ENCODE assay signal across 9 cellular contexts in genomic region chr10:113959383-113959760, GRCh38.
DNase-seq lines count a peak whose midpoint lies in the region; ATAC-seq and TF ChIP-seq lines count a peak whose summit lies in the region.
"Had no signal": no experiment of that assay in that cellular context is flagged by ENCODE, and none has a peak within 500 bp of the region (broad histone marks: within the 10 kb centered on the region; RNA-seq: fewer than 3 reads in every experiment).

No MANE protein-coding gene starts in this region.

- H3K4me1 ChIP-seq in Loucy (ENCODE audit: insufficient read depth, low read length, poor library complexity, severe bottlenecking) (peaks cover 69% of the 10 kb centered on the region), liver (ENCODE audit: control insufficient read depth in 4 of 4, insufficient read depth in 4 of 4, low read length in 3 of 4) (peaks cover 5 to 29% (median 13%) of the 10 kb centered on the region in 4 donors)

- H3K79me2 ChIP-seq in Loucy (ENCODE audit: insufficient read depth, low read length): peaks cover 9% of the 10 kb centered on the region; the same call in 1 of the 2 replicates

- H3K36me3 ChIP-seq in Loucy (ENCODE audit: insufficient read depth, low read length) (no peaks in the 10 kb centered on the region), liver (ENCODE audit: control insufficient read depth in 4 of 4, insufficient read depth in 3 of 4, low read depth in 1 of 4, low read length in 3 of 4) (no peaks in the 10 kb centered on the region)

- H3F3A ChIP-seq in Loucy (ENCODE audit: low read depth): peaks cover 11% of the 10 kb centered on the region

- H3K9ac ChIP-seq in Loucy (ENCODE audit: low read depth, low read length, poor library complexity, severe bottlenecking): peak overlapping the region; percentile 86
- no peak overlapping the region for H3K9ac ChIP-seq in liver (ENCODE audit: low read depth in 1 of 2, low read length in 2 of 2)

- no peak for TF ChIP-seq RAD21 in liver (IDR thresholded peaks at IDR 0.05)

- no peak for TF ChIP-seq CTCF in Loucy (conservative IDR thresholded peaks at IDR 0.05; ENCODE audit: low read length)
- no peak for TF ChIP-seq CTCF in liver (IDR thresholded peaks at IDR 0.05; ENCODE audit: low read depth, low read length, missing input control)

- peak overlapping the region; percentile 91 for H3K4me2 ChIP-seq in Loucy (ENCODE audit: low read depth, low read length, poor library complexity, severe bottlenecking)

- H2AFZ ChIP-seq in Loucy (ENCODE audit: low read length): no peak overlapping the region

- H3K27me3 ChIP-seq in Loucy (ENCODE audit: insufficient read depth, low read length, poor library complexity, severe bottlenecking) (no peaks in the 10 kb centered on the region), liver (ENCODE audit: control insufficient read depth in 4 of 4, insufficient read depth in 4 of 4, low read length in 3 of 4) (no peaks in the 10 kb centered on the region)

- no peaks in the 10 kb centered on the region for H3K9me2 ChIP-seq in Loucy (replicated peaks; ENCODE audit: low read depth, low read length)

- DNase-seq in DMS53 (lab: John Stamatoyannopoulos, UW): peak; percentile 98
- DNase-seq in AML-193 (lab: John Stamatoyannopoulos, UW): no peak
- DNase-seq in OCI-M1 (lab: John Stamatoyannopoulos, UW): no peak
- DNase-seq in GOT3 (lab: John Stamatoyannopoulos, UW): no peak
- DNase-seq: naive B cell had no signal

- H3K9me3 ChIP-seq in Loucy (ENCODE audit: insufficient read depth, low read depth, low read length) (no peaks in the 10 kb centered on the region), liver (ENCODE audit: control insufficient read depth in 4 of 4, low read length in 3 of 4) (no peaks in the 10 kb centered on the region)

- peak overlapping the region; percentile 79 to 82 for H3K27ac ChIP-seq in liver (ENCODE audit: low read depth in 1 of 2, low read length in 2 of 2)

- H3K4me3 ChIP-seq in Loucy (ENCODE audit: low read length, poor library complexity, severe bottlenecking): peak overlapping the region; percentile 70
- H3K4me3 ChIP-seq in liver (ENCODE audit: low read depth in 1 of 3, low read length in 3 of 3): no peak overlapping the region

- ATAC-seq in GM21447 (IDR thresholded peaks at IDR 0.05; ENCODE audit: unreplicated experiment): peak; percentile 55
- ATAC-seq in activated CD4-positive, CD25-positive, alpha-beta regulatory T cell treated with anti-CD3 and anti-CD28 coated beads, Interleukin-2, amount 50 U/mL, for 24 hours: no peak

- 82% methylated on average over 6 of the region's 6 CpGs for WGBS in liver

- no peaks in the 10 kb centered on the region for H4K20me1 ChIP-seq in Loucy (ENCODE audit: insufficient read depth, low read length, poor library complexity, severe bottlenecking)

TF ChIP-seq in liver, 16 proteins besides CTCF, POLR2A, EP300 and RAD21:
- TF ChIP-seq RXRA (IDR thresholded peaks at IDR 0.05) (peak in 1 of 2 donors; percentile 7), HNF4G (IDR thresholded peaks at IDR 0.05) (no peak), TAF1 (conservative IDR thresholded peaks at IDR 0.05) (no peak), YY1 (IDR thresholded peaks at IDR 0.05) (no peak), JUND (IDR thresholded peaks at IDR 0.05) (no peak), REST (IDR thresholded peaks at IDR 0.05) (no peak), FOXA2 (IDR thresholded peaks at IDR 0.05) (peak; percentile 20), ZBTB33 (IDR thresholded peaks at IDR 0.05) (no peak), EGR1 (IDR thresholded peaks at IDR 0.05; ENCODE audit: low read depth in 2 of 2) (no peak)
TF ChIP-seq in liver: peak in this region for 2.
